ENCODE assay signal across 8 cellular contexts in the genomic region with DNA sequence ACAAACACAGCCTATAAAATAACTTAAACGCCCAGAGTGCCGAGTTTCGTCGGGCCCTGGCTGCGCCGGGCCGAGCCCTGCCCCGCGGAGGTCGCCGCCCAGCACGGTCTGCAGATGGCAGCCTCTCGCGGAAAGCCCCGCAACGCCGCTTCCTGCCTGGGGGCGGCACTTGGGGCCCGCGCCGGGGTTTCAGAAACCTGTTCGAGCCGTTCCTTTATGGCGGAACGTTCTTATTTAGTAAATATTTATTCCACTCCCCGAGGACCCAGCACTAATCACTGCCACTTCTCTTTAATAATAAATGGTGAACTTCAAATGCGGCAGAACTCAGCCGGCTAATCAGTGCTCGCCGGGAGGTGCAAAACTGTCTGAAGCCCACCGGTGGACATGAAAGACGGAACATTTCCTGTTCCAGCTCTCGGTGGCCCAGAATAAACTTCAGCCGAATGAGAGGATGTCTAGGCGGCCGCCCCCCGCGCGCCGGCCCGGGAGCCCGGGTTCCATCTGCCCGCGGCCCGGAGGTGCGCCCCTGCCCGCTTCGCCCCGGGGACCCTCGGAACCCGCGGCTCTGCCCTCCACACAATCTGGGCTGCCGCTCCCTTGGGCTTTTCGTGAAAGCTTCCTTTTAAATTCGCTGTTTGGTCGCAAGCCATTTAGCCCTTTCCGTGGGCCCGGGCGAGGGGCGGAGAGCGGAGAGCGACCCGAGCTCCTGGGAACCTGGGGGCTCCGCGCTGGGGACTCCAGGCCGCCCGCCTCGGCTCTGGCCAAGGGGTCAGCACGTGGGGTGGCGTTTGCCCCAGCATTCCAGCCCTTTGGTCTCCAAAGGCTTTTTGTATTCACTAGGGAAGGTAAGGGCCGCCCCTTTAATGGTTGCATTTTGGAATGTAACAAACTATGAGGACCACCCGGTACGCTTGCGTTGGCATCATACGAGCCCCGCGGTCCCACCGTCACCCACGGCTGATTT.
DNase-seq lines count a peak whose midpoint lies in the region; ATAC-seq lines count a peak whose summit lies in the region.

No MANE protein-coding gene starts in this region.

- H3K18ac ChIP-seq in mesenchymal stem cell (ENCODE audit: low read depth in 1 of 2, low read length in 2 of 2): no peak overlapping the region

- no peak overlapping the region for H2BK5ac ChIP-seq in mesenchymal stem cell (ENCODE audit: low read depth, low read length, poor library complexity, severe bottlenecking)

- peak overlapping the region in 1 of 2 experiments; percentile 20 for H3K4ac ChIP-seq in mesenchymal stem cell (ENCODE audit: low read depth in 1 of 2, low read length in 2 of 2)

- no peaks in the 10 kb centered on the region for H3K36me3 ChIP-seq in mesenchymal stem cell (ENCODE audit: control insufficient read depth in 1 of 2, insufficient read depth in 2 of 2, low read depth in 1 of 2, low read length in 2 of 2)

- peak overlapping the region; percentile 6 for H2BK15ac ChIP-seq in mesenchymal stem cell (ENCODE audit: low read depth, poor library complexity, severe bottlenecking)

- no peaks in the 10 kb centered on the region for H3K79me1 ChIP-seq in mesenchymal stem cell (replicated peaks; ENCODE audit: low read length, poor library complexity, severe bottlenecking)

- no peak overlapping the region for H2BK12ac ChIP-seq in mesenchymal stem cell (ENCODE audit: low read length in 2 of 2)

- H3K27me3 ChIP-seq in mesenchymal stem cell (ENCODE audit: control insufficient read depth in 1 of 2, insufficient read depth in 1 of 2, low read length in 2 of 2): peaks cover 5 to 33% of the 10 kb centered on the region in 2 experiments

- H4K91ac ChIP-seq in mesenchymal stem cell (ENCODE audit: low read length): no peak overlapping the region

- peak overlapping the region; percentile 73 for H3K9ac ChIP-seq in mesenchymal stem cell (ENCODE audit: low read length)

- DNase-seq in NCI-H748 (lab: John Stamatoyannopoulos, UW; ENCODE audit: unreplicated experiment) (peak; percentile 60), NCI-H748 treated with DMSO at 0.1 percent for 48 hours (lab: John Stamatoyannopoulos, UW) (no peak), NCI-H2107 (lab: John Stamatoyannopoulos, UW) (peak; percentile 65), mesenchymal stem cell (peak; percentile 57)
- peak; percentile 57 to 66 for DNase-seq in activated CD4-positive, alpha-beta T cell treated with anti-CD3 and anti-CD28 coated beads, Interleukin-2, amount 50 U/mL, for 48 hours
- DNase-seq in effector CD4-positive, alpha-beta T cell: peak; percentile 21
- peak; percentile 72 for DNase-seq in stimulated activated CD8-positive, alpha-beta memory T cell treated with anti-CD3 and anti-CD28 coated beads, Interleukin-4, amount 100 ng/mL, for 48 hours

- peak; percentile 94 for ATAC-seq in HG02798 (IDR thresholded peaks at IDR 0.05; ENCODE audit: poor library complexity, unreplicated experiment)

- WGBS in mesenchymal stem cell: 2% methylated on average over 77 of the region's 79 CpGs

- no peak overlapping the region for H2BK120ac ChIP-seq in mesenchymal stem cell (ENCODE audit: low read depth, low read length)

- H3K4me1 ChIP-seq in mesenchymal stem cell (ENCODE audit: control insufficient read depth, insufficient read depth, low read depth, low read length): peaks cover 6% of the 10 kb centered on the region

- H3K4me3 ChIP-seq in mesenchymal stem cell (ENCODE audit: insufficient read depth in 1 of 2, low read depth in 1 of 2, low read length in 2 of 2): peak overlapping the region; percentile 64 to 81

- H4K8ac ChIP-seq in mesenchymal stem cell (ENCODE audit: low read length): peak overlapping the region; percentile 65

- peak overlapping the region; percentile 100 for H3K4me2 ChIP-seq in mesenchymal stem cell (ENCODE audit: low read length, poor library complexity, severe bottlenecking)

- H2AK5ac ChIP-seq in mesenchymal stem cell (ENCODE audit: low read length, severe bottlenecking): no peak overlapping the region

- H3K14ac ChIP-seq in mesenchymal stem cell (ENCODE audit: low read length in 2 of 2): no peak overlapping the region

- H3K9me3 ChIP-seq in mesenchymal stem cell (ENCODE audit: control insufficient read depth, low read length): no peaks in the 10 kb centered on the region

- peak overlapping the region; percentile 83 for H2AFZ ChIP-seq in mesenchymal stem cell (ENCODE audit: low read depth, low read length)

- H3K23ac ChIP-seq in mesenchymal stem cell (ENCODE audit: low read length in 2 of 2): no peak overlapping the region

- no peak overlapping the region for H3K27ac ChIP-seq in mesenchymal stem cell (ENCODE audit: low read length, poor library complexity, severe bottlenecking)
